ENCODE assay signal across 8 cellular contexts in the genomic region with DNA sequence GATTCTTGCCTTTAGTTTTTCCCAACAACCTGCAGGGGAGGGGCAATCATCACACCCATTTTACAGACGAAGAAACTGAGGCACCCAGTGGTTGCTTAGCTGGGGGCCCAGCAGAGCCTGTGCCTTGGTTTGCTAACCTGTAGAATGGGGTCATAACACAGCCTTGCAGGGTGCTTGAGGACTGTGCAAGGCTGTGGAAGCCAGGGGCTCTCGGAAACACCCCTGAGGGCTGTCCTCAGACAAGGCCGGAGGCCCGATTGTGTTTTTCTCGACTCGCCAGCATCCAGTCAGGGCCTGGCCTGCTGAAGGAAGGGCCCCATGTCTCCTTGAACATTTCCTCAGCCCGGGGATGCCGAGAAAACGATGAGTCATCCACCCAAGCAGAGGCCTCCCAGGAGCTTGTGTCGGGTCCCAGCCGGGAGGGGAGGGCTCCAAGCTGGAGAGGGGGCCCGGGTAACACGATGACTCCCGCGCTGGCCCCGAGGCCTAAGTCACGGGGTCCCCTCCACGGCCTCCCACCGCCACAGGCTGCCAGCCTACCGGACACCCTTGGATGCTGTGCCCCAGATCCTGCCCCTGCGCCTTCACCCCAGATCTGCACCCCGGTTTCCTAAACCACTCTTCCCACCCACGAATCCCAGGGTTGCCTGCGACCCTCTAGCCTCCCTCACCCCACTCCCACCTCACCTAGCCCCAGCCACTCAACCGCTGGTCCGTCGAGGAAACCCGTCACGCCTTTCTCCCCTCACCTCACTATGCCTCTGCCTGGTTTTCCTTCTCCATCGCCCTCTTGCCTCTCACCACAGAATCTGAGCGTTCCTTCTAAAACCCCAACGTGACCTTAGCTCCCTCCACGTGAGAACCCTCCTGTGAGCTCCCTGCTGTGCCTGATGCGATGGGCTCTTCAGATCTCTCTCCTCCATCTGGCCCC. TPM values are rescaled to one million over a fixed set of nuclear protein-coding genes. Genes with fewer than 3 reads are reported as not detected.
DNase-seq lines count a peak whose midpoint lies in the region; ATAC-seq and TF ChIP-seq lines count a peak whose summit lies in the region.

No MANE protein-coding gene starts in this region.

- H3K4me2 ChIP-seq in H9 (ENCODE audit: insufficient read depth, insufficient read length, low read length): no peak overlapping the region
- H3K4me2 ChIP-seq in mammary epithelial cell (ENCODE audit: insufficient read depth, low read depth, low read length): no peak overlapping the region

- peaks cover 26% of the 10 kb centered on the region for H3K27me3 Mint-ChIP-seq in H9 (ENCODE audit: low read depth)
- no peaks in the 10 kb centered on the region for H3K27me3 Mint-ChIP-seq in neural crest cell (ENCODE audit: low read depth)

- TF ChIP-seq CTCF in H9 (conservative IDR thresholded peaks at IDR 0.05): no peak
- no peak for TF ChIP-seq CTCF in mammary epithelial cell (conservative IDR thresholded peaks at IDR 0.05 in 1 of 2, IDR thresholded peaks at IDR 0.05 in 1 of 2; ENCODE audit: extremely low read depth in 1 of 2, insufficient read depth in 1 of 2, low read depth in 1 of 2, low read length in 2 of 2)
- no peak for TF ChIP-seq CTCF in neural crest cell (conservative IDR thresholded peaks at IDR 0.05)
- TF ChIP-seq CTCF in GM13976 (IDR thresholded peaks at IDR 0.05; ENCODE audit: borderline replicate concordance, control extremely low read depth, extremely low read depth, insufficient read depth, missing control alignments): no peak

- H3K4me3 ChIP-seq in mammary epithelial cell (replicated peaks in 1 of 3; ENCODE audit: insufficient read depth in 1 of 3, low read depth in 2 of 3, low read length in 3 of 3): no peak overlapping the region

- no peaks in the 10 kb centered on the region for H3K23me2 ChIP-seq in H9 (ENCODE audit: insufficient read length, low read depth, low read length, poor library complexity, severe bottlenecking)

- H3K79me2 ChIP-seq in H9 (ENCODE audit: insufficient read depth, low read length) (no peaks in the 10 kb centered on the region), mammary epithelial cell (ENCODE audit: insufficient read depth, low read length) (no peaks in the 10 kb centered on the region)

- no TSS peak for BruUV-seq in mammary epithelial cell (replicated peaks; lab: Mats Ljungman, UMichigan)

- no peak overlapping the region for H2BK20ac ChIP-seq in H9 (ENCODE audit: low read depth, low read length, poor library complexity, severe bottlenecking)

- no peak overlapping the region for H3K23ac ChIP-seq in H9 (ENCODE audit: insufficient read length, low read depth, low read length)

- H3K79me1 ChIP-seq in H9 (ENCODE audit: insufficient read depth, low read depth, low read length, poor library complexity, severe bottlenecking): no peaks in the 10 kb centered on the region

- no peak overlapping the region for H3K56ac ChIP-seq in H9 (ENCODE audit: insufficient read length, low read depth, low read length)

- H3K18ac ChIP-seq in H9 (ENCODE audit: insufficient read length, low read depth, low read length): peak overlapping the region; percentile 72

- H2BK12ac ChIP-seq in H9 (ENCODE audit: insufficient read length, low read depth, low read length): no peak overlapping the region

- DNase-seq in H9 (peak; percentile 64), RPMI8226 (peak; percentile 32), mammary epithelial cell (peak; percentile 49), neural crest cell (ENCODE audit: low read depth, low spot score) (no peak), GOT3 (lab: John Stamatoyannopoulos, UW) (no peak), GM13976 (ENCODE audit: low spot score) (no peak), NCI-H526 (lab: John Stamatoyannopoulos, UW) (no peak)

- H3K4ac ChIP-seq in H9 (ENCODE audit: low read depth, low read length): no peak overlapping the region

- H4K91ac ChIP-seq in H9 (ENCODE audit: insufficient read length, low read depth, low read length): no peak overlapping the region

- no peaks in the 10 kb centered on the region for H3K36me3 Mint-ChIP-seq in H9 (ENCODE audit: insufficient read depth in 1 of 3, low read depth in 3 of 3)
- H3K36me3 Mint-ChIP-seq in neural crest cell (ENCODE audit: low read depth): no peaks in the 10 kb centered on the region

- no peak overlapping the region for H2AK5ac ChIP-seq in H9 (ENCODE audit: insufficient read length, low read length)

- H4K8ac ChIP-seq in H9 (replicated peaks; ENCODE audit: insufficient read length, low read depth, low read length): no peak overlapping the region

- H3K9me3 ChIP-seq in H9 (ENCODE audit: control insufficient read depth, low read depth, low read length) (no peaks in the 10 kb centered on the region), mammary epithelial cell (replicated peaks; ENCODE audit: insufficient read depth, low read length) (no peaks in the 10 kb centered on the region)

- CTCF ChIA-PET in mammary epithelial cell (lab: Charles Lee; ENCODE audit: low non-redundant PET): no interaction called here

- H3K27me3 ChIP-seq in H9 (ENCODE audit: insufficient read depth, low read length): no peaks in the 10 kb centered on the region
- no peaks in the 10 kb centered on the region for H3K27me3 ChIP-seq in mammary epithelial cell (ENCODE audit: insufficient read depth, low read length)

- H3K27ac Mint-ChIP-seq in H9: no peak overlapping the region
- H3K27ac Mint-ChIP-seq in neural crest cell (ENCODE audit: unreplicated experiment): peak overlapping the region; percentile 54

- no peak overlapping the region for H2BK120ac ChIP-seq in H9 (ENCODE audit: low read depth, low read length, poor library complexity, severe bottlenecking)

- no peak for ATAC-seq in GM18873 (IDR thresholded peaks at IDR 0.05; ENCODE audit: low FRiP score, unreplicated experiment)

- H3K9ac ChIP-seq in H9 (ENCODE audit: extremely low read depth, insufficient read length, low read length) (no peak overlapping the region), mammary epithelial cell (ENCODE audit: insufficient read depth, low read length) (no peak overlapping the region)

- no peak overlapping the region for H2AFZ ChIP-seq in H9 (ENCODE audit: low read length)
- peak overlapping the region; percentile 35 for H2AFZ ChIP-seq in mammary epithelial cell (ENCODE audit: low read depth, low read length)

- H3K14ac ChIP-seq in H9 (ENCODE audit: insufficient read depth, low read length): peak overlapping the region; percentile 94

- intact Hi-C loops in mammary epithelial cell (cut with micrococcal nuclease): no loop called here

- no CpG with 5 or more reads among the region's 34 CpGs for WGBS in H9 (ENCODE audit: extremely low coverage, insufficient read length, low lambda C conversion rate)
- WGBS in mammary epithelial cell (ENCODE audit: low coverage, missing lambda C conversion rate): 71% methylated on average over 18 of the region's 34 CpGs

- H3K9me3 Mint-ChIP-seq in H9 (no peaks in the 10 kb centered on the region), neural crest cell (no peaks in the 10 kb centered on the region)

- H3K4me1 Mint-ChIP-seq in H9 (peaks cover 16 to 21% of the 10 kb centered on the region in 2 experiments), neural crest cell (peaks cover 48% of the 10 kb centered on the region)

- H3T11ph ChIP-seq in H9 (ENCODE audit: low read length): no peak overlapping the region

- H3K4me1 ChIP-seq in H9 (ENCODE audit: insufficient read depth, low read length): no peaks in the 10 kb centered on the region
- H3K4me1 ChIP-seq in mammary epithelial cell (ENCODE audit: insufficient read depth, low read length): peaks cover 5% of the 10 kb centered on the region

- H2BK5ac ChIP-seq in H9 (ENCODE audit: insufficient read length, low read length): no peak overlapping the region

- dilution Hi-C loops in mammary epithelial cell (cut with HindIII; ENCODE audit: low sequenced_read_pairs): loop anchor here (5.0 kb wide), 1 partner anchor 42 kb away; no protein-coding TSS in a partner anchor

- H3K4me3 Mint-ChIP-seq in H9 (no peak overlapping the region), neural crest cell (no peak overlapping the region)

- no peak overlapping the region for H2BK15ac ChIP-seq in H9 (ENCODE audit: low read depth, low read length)

- no peak overlapping the region for H4K5ac ChIP-seq in H9 (ENCODE audit: insufficient read length, low read depth, low read length)

- H4K20me1 ChIP-seq in H9 (ENCODE audit: control insufficient read depth, insufficient read depth, insufficient read length): no peaks in the 10 kb centered on the region
- H4K20me1 ChIP-seq in mammary epithelial cell (ENCODE audit: insufficient read depth, low read length): no peaks in the 10 kb centered on the region

- in situ Hi-C loops in mammary epithelial cell (cut with MboI; ENCODE audit: low sequenced_read_pairs in 2 of 2) (no loop called here), GM13976 (cut with MboI; ENCODE audit: low sequenced_read_pairs, unreplicated experiment) (no loop called here)

- H3K27ac ChIP-seq in H9 (ENCODE audit: insufficient read length, low read depth, low read length) (no peak overlapping the region), mammary epithelial cell (ENCODE audit: insufficient read depth, low read depth, low read length) (no peak overlapping the region)

- no peaks in the 10 kb centered on the region for H3K36me3 ChIP-seq in mammary epithelial cell (ENCODE audit: insufficient read depth, low read length)

RNA-seq across cellular contexts. Expression of a gene that starts 10.6 kb away (rescaled TPM):
- 28.9 and 31.7 TPM in 2 replicates for total RNA-seq in H9 (2021)
- total RNA-seq in mammary epithelial cell: 10 to 100 TPM in 1 of 2 donors, 1 to 10 TPM in 1; 7.3 to 18.2 TPM
- polyA plus RNA-seq in mammary epithelial cell: 5.5 TPM
- 7.6 TPM for polyA minus RNA-seq in mammary epithelial cell
- total RNA-seq in neural crest cell: 52.3 and 53.6 TPM in 2 replicates

Comparison
In these comparisons a context has a peak if more than half of its experiments do, and no peak if none do; other contexts are left out.
1. DNase-seq: peak in H9 (single experiment), RPMI8226 (single experiment) and mammary epithelial cell (single experiment); none in neural crest cell (single experiment), GOT3 (single experiment), GM13976 (single experiment) and NCI-H526 (0 of 2).